ENCODE assay signal across 8 cellular contexts in genomic region chr12:12379831-12380730, GRCh38. TPM values are rescaled to one million over a fixed set of nuclear protein-coding genes. Genes with fewer than 3 reads are reported as not detected.
DNase-seq lines count a peak whose midpoint lies in the region; ATAC-seq, FAIRE-seq and TF ChIP-seq lines count a peak whose summit lies in the region.
"Had no signal": no experiment of that assay in that cellular context is flagged by ENCODE, and none has a peak within 500 bp of the region (broad histone marks: within the 10 kb centered on the region; RNA-seq: fewer than 3 reads in every experiment).

No MANE protein-coding gene starts in this region.

- H3K27me3 Mint-ChIP-seq in chondrocyte (ENCODE audit: low read depth) = no peaks in the 10 kb centered on the region

- H3K4me1 Mint-ChIP-seq in chondrocyte (ENCODE audit: low read depth) = peaks cover 20% of the 10 kb centered on the region

- H3K9me3 Mint-ChIP-seq in chondrocyte (ENCODE audit: low read depth) = peaks cover 2% of the 10 kb centered on the region

- peak; percentile 62 for ATAC-seq in stimulated activated naive CD8-positive, alpha-beta T cell treated with anti-CD3 and anti-CD28 coated beads, Interleukin-15, Interleukin-2, amounts not matched to agents 100 U/mL and 50 U/mL, for 24 hours
- no peak for ATAC-seq in GM18511 (IDR thresholded peaks at IDR 0.05; ENCODE audit: unreplicated experiment)

- no peak overlapping the region for H3K27ac Mint-ChIP-seq in chondrocyte (ENCODE audit: unreplicated experiment)

- no peaks in the 10 kb centered on the region for H3K36me3 Mint-ChIP-seq in chondrocyte (ENCODE audit: low read depth)

- TF ChIP-seq CTCF in chondrocyte (IDR thresholded peaks at IDR 0.05) = no peak

- DNase-seq in GM19239 (ENCODE audit: insufficient read length, low spot score) = no peak
- DNase-seq in NOMO-1 treated with dmso at 0.1 percent for 144 hours (lab: John Stamatoyannopoulos, UW; ENCODE audit: unreplicated experiment) = peak; percentile 26
- DNase-seq in effector CD4-positive, alpha-beta T cell = peak; percentile 54
- DNase-seq in stimulated activated naive CD8-positive, alpha-beta T cell treated with anti-CD3 and anti-CD28 coated beads, Interleukin-15, Interleukin-2, amounts not matched to agents 100 U/mL and 50 U/mL, for 24 hours = no peak
- DNase-seq in retina = no peak
- DNase-seq in chondrocyte (ENCODE audit: low spot score) = no peak

- FAIRE-seq in GM19239 (lab: Jason Lieb, UNC) = peak; percentile 57

- no peak overlapping the region for H3K4me3 Mint-ChIP-seq in chondrocyte (ENCODE audit: unreplicated experiment)

RNA-seq across cellular contexts. Expression of gene BORCS5, which starts 23.2 kb away (rescaled TPM):
- total RNA-seq in chondrocyte = 9.3 to 12.3 TPM (median 11.3 TPM) in 3 replicates

RNA-seq across cellular contexts. Expression of gene MANSC1, which starts 30.0 kb away (rescaled TPM):
- total RNA-seq in chondrocyte = 9.3 to 14.3 TPM (median 12.0 TPM) in 3 replicates
- total RNA-seq: OCI-LY7 had no signal

Comparison
In these comparisons a context has a peak if more than half of its experiments do, and no peak if none do; other contexts are left out.
1. DNase-seq: peak in NOMO-1 treated with dmso at 0.1 percent for 144 hours (single experiment) and effector CD4-positive, alpha-beta T cell (single experiment); none in GM19239 (single experiment), stimulated activated naive CD8-positive, alpha-beta T cell treated with anti-CD3 and anti-CD28 coated beads, Interleukin-15, Interleukin-2, amounts not matched to agents 100 U/mL and 50 U/mL, for 24 hours (single experiment), retina (single experiment) and chondrocyte (single experiment).